ENCODE assay signal across 15 cellular contexts in genomic region chr3:153210660-153211059, GRCh38. TPM values are rescaled to one million over a fixed set of nuclear protein-coding genes. Genes with fewer than 3 reads are reported as not detected.
DNase-seq lines count a peak whose midpoint lies in the region; ATAC-seq lines count a peak whose summit lies in the region.
"Had no signal": no experiment of that assay in that cellular context is flagged by ENCODE, and none has a peak within 500 bp of the region (broad histone marks: within the 10 kb centered on the region; RNA-seq: fewer than 3 reads in every experiment).

No MANE protein-coding gene starts in this region.

- H3K23ac ChIP-seq in mesenchymal stem cell (ENCODE audit: low read length in 2 of 2) = no peak overlapping the region

- no peaks in the 10 kb centered on the region for H3K36me3 Mint-ChIP-seq in CD4-positive, alpha-beta memory T cell
- peaks cover 3% of the 10 kb centered on the region for H3K36me3 Mint-ChIP-seq in T-helper 17 cell (ENCODE audit: low read depth)

- H3K18ac ChIP-seq in mesenchymal stem cell (ENCODE audit: low read depth in 1 of 2, low read length in 2 of 2) = no peak overlapping the region

- H3K27me3 Mint-ChIP-seq in CD4-positive, alpha-beta memory T cell = no peaks in the 10 kb centered on the region
- H3K27me3 Mint-ChIP-seq in T-helper 17 cell = no peaks in the 10 kb centered on the region
- H3K27me3 Mint-ChIP-seq: stimulated activated naive CD8-positive, alpha-beta T cell treated with anti-CD3 and anti-CD28 coated beads, Interleukin-15, amount 100 ng/mL, for 72 hours had no signal

- no peaks in the 10 kb centered on the region for H3K9me3 ChIP-seq in CD4-positive, alpha-beta memory T cell (ENCODE audit: control insufficient read depth in 1 of 2, low read length in 2 of 2)
- no peaks in the 10 kb centered on the region for H3K9me3 ChIP-seq in T-helper 17 cell (ENCODE audit: control insufficient read depth, low read length, poor library complexity, severe bottlenecking)
- no peaks in the 10 kb centered on the region for H3K9me3 ChIP-seq in mesenchymal stem cell (ENCODE audit: control insufficient read depth, low read length)

- H3K4me3 Mint-ChIP-seq in CD4-positive, alpha-beta memory T cell = peak overlapping the region in 5 of 8 donors; percentile 59 to 80 (median 71)
- no peak overlapping the region for H3K4me3 Mint-ChIP-seq in T-helper 17 cell

- no peak overlapping the region for H2BK12ac ChIP-seq in mesenchymal stem cell (ENCODE audit: low read length in 2 of 2)

- H3K4me2 ChIP-seq in mesenchymal stem cell (ENCODE audit: low read length, poor library complexity, severe bottlenecking) = no peak overlapping the region
- H3K4me2 ChIP-seq: KMS-11 had no signal

- no peak overlapping the region for H3K4me3 ChIP-seq in CD4-positive, alpha-beta memory T cell (ENCODE audit: low read length in 2 of 2)
- H3K4me3 ChIP-seq in mesenchymal stem cell (ENCODE audit: insufficient read depth in 1 of 2, low read depth in 1 of 2, low read length in 2 of 2) = no peak overlapping the region

- no peak overlapping the region for H2AFZ ChIP-seq in mesenchymal stem cell (ENCODE audit: low read depth, low read length)

- no peak overlapping the region for H4K8ac ChIP-seq in mesenchymal stem cell (ENCODE audit: low read length)

- no peak overlapping the region for H2BK5ac ChIP-seq in mesenchymal stem cell (ENCODE audit: low read depth, low read length, poor library complexity, severe bottlenecking)

- no peaks in the 10 kb centered on the region for H3K36me3 ChIP-seq in CD4-positive, alpha-beta memory T cell (ENCODE audit: insufficient read depth, low read length)
- no peaks in the 10 kb centered on the region for H3K36me3 ChIP-seq in mesenchymal stem cell (ENCODE audit: control insufficient read depth in 1 of 2, insufficient read depth in 2 of 2, low read depth in 1 of 2, low read length in 2 of 2)

- 60% methylated on average over 1 of the region's 1 CpG for WGBS in mesenchymal stem cell

- H3K27ac ChIP-seq in CD4-positive, alpha-beta memory T cell (ENCODE audit: low read depth, low read length) = no peak overlapping the region
- H3K27ac ChIP-seq in mesenchymal stem cell (ENCODE audit: low read length, poor library complexity, severe bottlenecking) = no peak overlapping the region
- H3K27ac ChIP-seq: C4-2B, KMS-11 had no signal

- H3K4ac ChIP-seq in mesenchymal stem cell (ENCODE audit: low read depth in 1 of 2, low read length in 2 of 2) = no peak overlapping the region

- no peak overlapping the region for H3K9ac ChIP-seq in mesenchymal stem cell (ENCODE audit: low read length)
- H3K9ac ChIP-seq: KMS-11 had no signal

- CTCF ChIA-PET in CD4-positive, alpha-beta memory T cell (lab: Charles Lee; ENCODE audit: partially characterized antibody) = interaction anchor here (0.7 to 8.2 kb wide), 18 partner anchors 10 to 559 kb away, joined by 3 to 117 read pairs (median 10); partner anchors contain the start of gene RAP2B

- H2BK15ac ChIP-seq in mesenchymal stem cell (ENCODE audit: low read depth, poor library complexity, severe bottlenecking) = no peak overlapping the region

- no peaks in the 10 kb centered on the region for H3K79me1 ChIP-seq in mesenchymal stem cell (replicated peaks; ENCODE audit: low read length, poor library complexity, severe bottlenecking)

- ATAC-seq in T-helper 17 cell = no peak
- ATAC-seq: left ventricle myocardium superior had no signal

- POLR2A ChIA-PET in CD4-positive, alpha-beta memory T cell (lab: Charles Lee; ENCODE audit: partially characterized antibody) = interaction anchor here (0.9 to 3.5 kb wide), 8 partner anchors 11 to 168 kb away, joined by 3 to 38 read pairs (median 9); no protein-coding TSS in a partner anchor

- H3K4me1 ChIP-seq in CD4-positive, alpha-beta memory T cell (ENCODE audit: insufficient read depth, low read length) = peaks cover 26% of the 10 kb centered on the region
- H3K4me1 ChIP-seq in mesenchymal stem cell (ENCODE audit: control insufficient read depth, insufficient read depth, low read depth, low read length) = peaks cover 4% of the 10 kb centered on the region

- no peak overlapping the region for H2AK5ac ChIP-seq in mesenchymal stem cell (ENCODE audit: low read length, severe bottlenecking)

- intact Hi-C loops in CD4-positive, alpha-beta memory T cell (cut with micrococcal nuclease) = loop anchor here (1.0 kb wide), 4 partner anchors 11 to 559 kb away; no protein-coding TSS in a partner anchor

- no peaks in the 10 kb centered on the region for H3K27me3 ChIP-seq in CD4-positive, alpha-beta memory T cell (ENCODE audit: insufficient read depth, low read length)
- H3K27me3 ChIP-seq in mesenchymal stem cell (ENCODE audit: control insufficient read depth in 1 of 2, insufficient read depth in 1 of 2, low read length in 2 of 2) = no peaks in the 10 kb centered on the region

- no peak overlapping the region for H3K14ac ChIP-seq in mesenchymal stem cell (ENCODE audit: low read length in 2 of 2)

- H3K27ac Mint-ChIP-seq in CD4-positive, alpha-beta memory T cell = peak overlapping the region in 4 of 7 donors; percentile 54 to 94 (median 71)
- peak overlapping the region; percentile 86 for H3K27ac Mint-ChIP-seq in T-helper 17 cell

- DNase-seq in CD4-positive, alpha-beta memory T cell = no peak
- peak; percentile 53 for DNase-seq in M059J (ENCODE audit: low read depth)
- no peak for DNase-seq in T-helper 17 cell
- peak; percentile 33 for DNase-seq in mesenchymal stem cell
- DNase-seq in GM19240 (ENCODE audit: insufficient read length, low spot score) = no peak
- DNase-seq in superior temporal gyrus (ENCODE audit: extremely low spot score) = no peak
- no peak for DNase-seq in RKO (ENCODE audit: low spot score)
- DNase-seq in OCI-M1 (lab: John Stamatoyannopoulos, UW) = no peak
- DNase-seq: activated naive CD4-positive, alpha-beta T cell treated with anti-CD3 and anti-CD28 coated beads, Interleukin-2, amount 50 U/mL, for 16 hours; hippocampal formation; left ventricle myocardium superior; NCI-H2171; stimulated activated naive CD8-positive, alpha-beta T cell treated with anti-CD3 and anti-CD28 coated beads, Interleukin-15, amount 100 ng/mL, for 72 hours had no signal

- H3K4me1 Mint-ChIP-seq in CD4-positive, alpha-beta memory T cell = peaks cover 32 to 48% (median 39%) of the 10 kb centered on the region in 4 donors
- H3K4me1 Mint-ChIP-seq in T-helper 17 cell = peaks cover 28% of the 10 kb centered on the region

- H3K9me3 Mint-ChIP-seq in CD4-positive, alpha-beta memory T cell = no peaks in the 10 kb centered on the region
- H3K9me3 Mint-ChIP-seq: stimulated activated naive CD8-positive, alpha-beta T cell treated with anti-CD3 and anti-CD28 coated beads, Interleukin-15, amount 100 ng/mL, for 72 hours had no signal

- no peak overlapping the region for H2BK120ac ChIP-seq in mesenchymal stem cell (ENCODE audit: low read depth, low read length)

- H4K91ac ChIP-seq in mesenchymal stem cell (ENCODE audit: low read length) = no peak overlapping the region

RNA-seq across cellular contexts. Expression of gene RAP2B, which starts 48.6 kb away (rescaled TPM):
- 10 to 100 TPM; 41.1 to 42.3 TPM for total RNA-seq in CD4-positive, alpha-beta memory T cell
- 10 to 100 TPM; 13.8 to 19.6 TPM for polyA plus RNA-seq in CD4-positive, alpha-beta memory T cell
- 13.0 and 20.4 TPM in 2 replicates for total RNA-seq in M059J (2014; rRNA removed; shearing (Covaris generic))
- 10 to 100 TPM; 19.7 to 34.3 TPM for total RNA-seq in T-helper 17 cell
- 9.5 TPM for polyA plus RNA-seq in mesenchymal stem cell (2013, experiment 1 of 2)
- polyA plus RNA-seq in mesenchymal stem cell (2013, experiment 2 of 2) = 10.1 TPM

Comparison
In these comparisons a context has a peak if more than half of its experiments do, and no peak if none do; other contexts are left out.
1. DNase-seq: peak in M059J (single experiment) and mesenchymal stem cell (single experiment); none in CD4-positive, alpha-beta memory T cell (0 of 5), T-helper 17 cell (0 of 3), GM19240 (single experiment), superior temporal gyrus (single experiment), RKO (single experiment) and OCI-M1 (single experiment).